Comparison of ENCODE assay signal across 8 cellular contexts in genomic region chr15:89206908-89207331, GRCh38. TPM values are rescaled to one million over a fixed set of nuclear protein-coding genes. Genes with fewer than 3 reads are reported as not detected.
DNase-seq lines count a peak whose midpoint lies in the region; ATAC-seq and TF ChIP-seq lines count a peak whose summit lies in the region.

No MANE protein-coding gene starts in this region.

- H3K9ac ChIP-seq in MM.1S (ENCODE audit: low read length): peak overlapping the region; percentile 16; the same call in 1 of the 2 replicates

- WGBS in heart right ventricle, 2 donors: 1 to 2% methylated on average over 14 of the region's 14 CpGs

- H3K4me1 ChIP-seq in MM.1S (ENCODE audit: low read length): peaks cover 3% of the 10 kb centered on the region; the same call in 1 of the 2 replicates
- peaks cover 0 to 8% (median 7%) of the 10 kb centered on the region in 9 donors for H3K4me1 ChIP-seq in heart right ventricle
- H3K4me1 ChIP-seq in vagina: peaks cover 4% of the 10 kb centered on the region

- peak overlapping the region in 1 of 3 donors; percentile 19 for H3K4me3 Mint-ChIP-seq in T-cell
- H3K4me3 Mint-ChIP-seq in activated naive CD8-positive, alpha-beta T cell treated with anti-CD3 and anti-CD28 coated beads, Interleukin-2, amount 10 ng/mL, durations not matched to agents 7 days and 5 days: no peak overlapping the region

- TF ChIP-seq CTCF in MM.1S (IDR thresholded peaks at IDR 0.05; ENCODE audit: low read length) (peak; percentile 98), heart right ventricle (IDR thresholded peaks at IDR 0.05) (peak; percentile 92 to 99 (median 98)), vagina (IDR thresholded peaks at IDR 0.05) (peak; percentile 80 to 98 (median 89))

- POLR2A ChIA-PET in T-cell (lab: Charles Lee): interaction anchor here in 1 of 2 donors (0.5 kb wide), 1 partner anchor 246 kb away, joined by 4 read pairs; no protein-coding TSS in a partner anchor
- POLR2A ChIA-PET in activated naive CD8-positive, alpha-beta T cell treated with anti-CD3 and anti-CD28 coated beads, Interleukin-2, amount 10 ng/mL, durations not matched to agents 7 days and 5 days (lab: Charles Lee): interaction anchor here (0.7 to 2.5 kb wide), 4 partner anchors 29 to 309 kb away, joined by 3 to 19 read pairs (median 4); partner anchors contain the start of gene FANCI

- H3K4me2 ChIP-seq in MM.1S (ENCODE audit: low read depth, low read length): peak overlapping the region; percentile 77

- no peak for TF ChIP-seq POLR2A in vagina (IDR thresholded peaks at IDR 0.05)

- peaks cover 21 to 30% (median 30%) of the 10 kb centered on the region in 3 donors for H3K4me1 Mint-ChIP-seq in T-cell
- H3K4me1 Mint-ChIP-seq in activated naive CD8-positive, alpha-beta T cell treated with anti-CD3 and anti-CD28 coated beads, Interleukin-2, amount 10 ng/mL, durations not matched to agents 7 days and 5 days: peaks cover 29% of the 10 kb centered on the region

- no peak overlapping the region for H3K27ac Mint-ChIP-seq in T-cell
- H3K27ac Mint-ChIP-seq in activated naive CD8-positive, alpha-beta T cell treated with anti-CD3 and anti-CD28 coated beads, Interleukin-2, amount 10 ng/mL, durations not matched to agents 7 days and 5 days: peak overlapping the region; percentile 10

- H3K9me3 Mint-ChIP-seq in T-cell: no peaks in the 10 kb centered on the region
- no peaks in the 10 kb centered on the region for H3K9me3 Mint-ChIP-seq in activated naive CD8-positive, alpha-beta T cell treated with anti-CD3 and anti-CD28 coated beads, Interleukin-2, amount 10 ng/mL, durations not matched to agents 7 days and 5 days

- no peaks in the 10 kb centered on the region for H4K20me1 ChIP-seq in MM.1S (ENCODE audit: insufficient read depth, low read length)

- H3K9me3 ChIP-seq in MM.1S (replicated peaks; ENCODE audit: insufficient read depth, low read length): no peaks in the 10 kb centered on the region
- H3K9me3 ChIP-seq in heart right ventricle: no peaks in the 10 kb centered on the region
- no peaks in the 10 kb centered on the region for H3K9me3 ChIP-seq in vagina

- DNase-seq in DMS114 treated with DMSO at 0.1 percent for 48 hours (lab: John Stamatoyannopoulos, UW; ENCODE audit: unreplicated experiment) (peak; percentile 74), MM.1S (peak; percentile 54), T-cell (peak; percentile 9 to 70 (median 56)), heart right ventricle (peak; percentile 63 to 75), putamen (ENCODE audit: low spot score) (peak; percentile 72), vagina (ENCODE audit: extremely low spot score in 2 of 2) (no peak)
- peak; percentile 82 for DNase-seq in activated naive CD8-positive, alpha-beta T cell treated with anti-CD3 and anti-CD28 coated beads, Interleukin-2, amount 10 ng/mL, durations not matched to agents 7 days and 5 days

- H3K79me2 ChIP-seq in MM.1S (ENCODE audit: low read length): no peaks in the 10 kb centered on the region

- H3K27ac ChIP-seq in MM.1S (ENCODE audit: low read length) (no peak overlapping the region), heart right ventricle (no peak overlapping the region), vagina (no peak overlapping the region)

- peak overlapping the region; percentile 38; the same call in 1 of the 2 replicates for H3K4me3 ChIP-seq in MM.1S (ENCODE audit: low read length)
- H3K4me3 ChIP-seq in heart right ventricle: peak overlapping the region in 4 of 10 donors; percentile 5 to 25 (median 18)
- H3K4me3 ChIP-seq in vagina: no peak overlapping the region

- H3F3A ChIP-seq in MM.1S (ENCODE audit: insufficient read depth, low read length): no peaks in the 10 kb centered on the region; the same call in 1 of the 2 replicates

- H3K27me3 ChIP-seq in MM.1S (replicated peaks; ENCODE audit: insufficient read depth, low read length) (no peaks in the 10 kb centered on the region), heart right ventricle (no peaks in the 10 kb centered on the region), vagina (no peaks in the 10 kb centered on the region)

- CTCF ChIA-PET in T-cell (lab: Charles Lee): interaction anchor here (0.6 to 2.1 kb wide), 15 partner anchors 8 to 304 kb away, joined by 3 to 11 read pairs (median 4); partner anchors contain the start of genes FANCI (in 1 of the 2) and POLG (in 1 of the 2)

- H3K36me3 ChIP-seq in MM.1S (replicated peaks; ENCODE audit: insufficient read depth, low read length): no peaks in the 10 kb centered on the region
- peaks cover 0 to 4% (median 0%) of the 10 kb centered on the region in 9 donors for H3K36me3 ChIP-seq in heart right ventricle
- H3K36me3 ChIP-seq in vagina: no peaks in the 10 kb centered on the region

- ATAC-seq in GM21737 (IDR thresholded peaks at IDR 0.05; ENCODE audit: unreplicated experiment) (peak; percentile 63), T-cell (replicated peaks in 1 of 4) (peak; percentile 80 to 91 (median 82)), heart right ventricle (peak; percentile 52 to 92 (median 82))
- ATAC-seq in activated naive CD8-positive, alpha-beta T cell treated with anti-CD3 and anti-CD28 coated beads, Interleukin-2, amount 10 ng/mL, durations not matched to agents 7 days and 5 days (ENCODE audit: low read depth): peak; percentile 54

- H3K36me3 Mint-ChIP-seq in T-cell: no peaks in the 10 kb centered on the region
- peaks cover 7% of the 10 kb centered on the region for H3K36me3 Mint-ChIP-seq in activated naive CD8-positive, alpha-beta T cell treated with anti-CD3 and anti-CD28 coated beads, Interleukin-2, amount 10 ng/mL, durations not matched to agents 7 days and 5 days

- peaks cover 3% of the 10 kb centered on the region in 2 donors for H3K27me3 Mint-ChIP-seq in T-cell
- H3K27me3 Mint-ChIP-seq in activated naive CD8-positive, alpha-beta T cell treated with anti-CD3 and anti-CD28 coated beads, Interleukin-2, amount 10 ng/mL, durations not matched to agents 7 days and 5 days: peaks cover 2% of the 10 kb centered on the region

- peak overlapping the region; percentile 63; the same call in 1 of the 2 replicates for H2AFZ ChIP-seq in MM.1S (ENCODE audit: low read length)

- H3K9me2 ChIP-seq in MM.1S (replicated peaks; ENCODE audit: insufficient read depth, low read length): no peaks in the 10 kb centered on the region

- intact Hi-C loops in heart right ventricle (cut with DNase I): loop anchor here in 8 of 10 donors (2.0 to 10.0 kb wide), 8 partner anchors 35 to 228 kb away; partner anchors contain the start of gene FANCI (in 1 of the 8)
- intact Hi-C loops in vagina (cut with DNase I): loop anchor here (10.0 kb wide), 1 partner anchor 218 kb away; no protein-coding TSS in a partner anchor

RNA-seq across cellular contexts. Expression of gene RLBP1, which starts 14.5 kb away (rescaled TPM):
- total RNA-seq in T-cell: not detected
- total RNA-seq in activated naive CD8-positive, alpha-beta T cell treated with anti-CD3 and anti-CD28 coated beads, Interleukin-2, amount 10 ng/mL, durations not matched to agents 7 days and 5 days: not detected
- not detected for total RNA-seq in heart right ventricle
- not detected for polyA plus RNA-seq in heart right ventricle
- total RNA-seq in vagina: not detected

RNA-seq across cellular contexts. Expression of gene FANCI, which starts 36.9 kb away (rescaled TPM):
- total RNA-seq in T-cell (10 to 100 TPM in 4 of 5 donors, 1 to 10 TPM in 1; 9.8 to 14.6 (median 12.4) TPM), heart right ventricle (1 to 10 TPM; 1.6 to 9.9 (median 2.7) TPM), vagina (9.1 TPM)
- total RNA-seq in activated naive CD8-positive, alpha-beta T cell treated with anti-CD3 and anti-CD28 coated beads, Interleukin-2, amount 10 ng/mL, durations not matched to agents 7 days and 5 days: 100 to 1,000 TPM; 155 to 161 TPM
- 1 to 10 TPM; 1.3 to 2.2 TPM for polyA plus RNA-seq in heart right ventricle

Comparison
In these comparisons a context has a peak if more than half of its experiments do, and no peak if none do; other contexts are left out.
1. DNase-seq: peak in DMS114 treated with DMSO at 0.1 percent for 48 hours (single experiment), MM.1S (single experiment), T-cell (34 of 34), activated naive CD8-positive, alpha-beta T cell treated with anti-CD3 and anti-CD28 coated beads, Interleukin-2, amount 10 ng/mL, durations not matched to agents 7 days and 5 days (single experiment), heart right ventricle (2 of 2) and putamen (single experiment); none in vagina (0 of 2).
2. RNA of gene FANCI, which starts 36.9 kb away (total RNA-seq): 155 to 161 TPM in activated naive CD8-positive, alpha-beta T cell treated with anti-CD3 and anti-CD28 coated beads, Interleukin-2, amount 10 ng/mL, durations not matched to agents 7 days and 5 days; 9.8 to 14.6 TPM in T-cell, 9.1 TPM in vagina (single experiment) and 1.6 to 9.9 TPM in heart right ventricle; every median in the first group is over 4 times any median in the second.
3. Peak in every context shown above with its lines, with median percentiles within 50 percentile points of each other: ATAC-seq and CTCF ChIP-seq.